In the genomic region with DNA sequence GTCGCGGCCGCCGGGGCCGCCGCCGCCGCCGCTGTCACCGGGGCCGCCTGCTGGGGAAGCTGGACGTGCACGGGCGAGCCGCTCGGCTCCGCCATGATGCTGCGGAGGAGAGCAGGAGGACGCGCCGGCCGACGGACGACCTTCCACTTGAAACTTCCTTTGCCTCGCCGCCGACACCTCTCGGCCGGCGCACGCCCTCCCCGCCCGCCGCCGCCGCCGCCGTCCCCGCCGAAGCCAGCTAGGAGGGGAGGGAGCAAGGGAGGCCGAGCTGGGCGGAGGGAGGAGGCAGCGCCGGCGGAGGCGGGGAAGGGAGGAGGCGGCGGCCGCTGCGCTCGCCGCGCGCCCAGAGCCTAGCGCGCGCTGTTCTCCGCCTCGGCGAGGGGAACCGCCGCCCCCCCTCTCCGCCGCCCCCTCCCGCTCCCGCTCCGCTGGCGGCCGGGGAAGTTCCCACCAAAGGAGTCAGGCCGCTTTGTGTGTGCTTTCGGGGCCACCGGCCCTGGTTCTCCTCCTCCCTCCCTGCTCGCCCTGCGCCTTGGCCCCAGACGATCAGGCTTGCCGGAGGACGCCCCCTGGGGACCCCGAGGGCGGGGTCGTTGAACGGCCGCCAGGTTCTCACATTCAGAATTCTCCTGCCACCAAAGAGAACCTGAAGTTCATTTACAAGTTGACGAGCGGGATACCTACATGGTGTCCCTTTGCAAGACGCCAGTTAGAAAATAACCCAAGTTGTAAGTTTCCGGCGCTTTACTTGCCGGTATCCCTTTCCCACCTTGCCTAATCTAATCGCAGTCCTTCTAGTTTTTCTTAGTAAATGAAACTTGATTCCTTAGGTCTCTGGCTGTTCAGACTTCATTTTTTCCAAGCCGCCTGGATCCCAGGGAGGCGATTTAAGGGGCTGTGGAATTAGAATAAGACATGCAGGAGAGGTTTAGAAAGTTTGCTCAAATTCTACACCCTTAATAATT, we compare ENCODE assay signal across 8 cellular contexts.
DNase-seq lines count a peak whose midpoint lies in the region; ATAC-seq and TF ChIP-seq lines count a peak whose summit lies in the region.

Gene STK39, minus strand, starts transcription at position 255 of the 965 bp plus-strand sequence. Its CDS starts 160 bp downstream, at position 95.

- TF ChIP-seq CTCF in astrocyte of the spinal cord (IDR thresholded peaks at IDR 0.05; ENCODE audit: low read depth, low read length) (no peak), retinal pigment epithelial cell (conservative IDR thresholded peaks at IDR 0.05; ENCODE audit: low read depth, low read length) (peak; percentile 11)

- peak within 1 kb of the TSS; percentile 77 for H3K4me3 ChIP-seq in astrocyte of the spinal cord (ENCODE audit: low read depth, low read length)
- peak within 1 kb of the TSS; percentile 80 for H3K4me3 ChIP-seq in retinal pigment epithelial cell (ENCODE audit: low read length)

- peak; percentile 41 for DNase-seq in NCI-H1436 treated with DMSO at 0.1 percent for 48 hours (lab: John Stamatoyannopoulos, UW)
- peak; percentile 68 for DNase-seq in T-helper 9 cell
- DNase-seq in astrocyte of the spinal cord (ENCODE audit: low read depth, low spot score), result peak; percentile 80
- peak; percentile 61 to 63 for DNase-seq in hippocampal formation (lab: John Stamatoyannopoulos, UW)
- DNase-seq in retinal pigment epithelial cell (ENCODE audit: low read depth), result no peak
- DNase-seq in NCI-H187 treated with DMSO at 0.1 percent for 48 hours (lab: John Stamatoyannopoulos, UW), result no peak

- in situ Hi-C loops in astrocyte of the spinal cord (cut with HindIII; ENCODE audit: low sequenced_read_pairs), result no loop called here

- ATAC-seq in GM18498 (IDR thresholded peaks at IDR 0.05; ENCODE audit: unreplicated experiment) (peak; percentile 87), HG02798 (IDR thresholded peaks at IDR 0.05; ENCODE audit: poor library complexity, unreplicated experiment) (peak; percentile 84)

Comparison
In these comparisons a context has a peak if more than half of its experiments do, and no peak if none do; other contexts are left out.
1. DNase-seq: peak in NCI-H1436 treated with DMSO at 0.1 percent for 48 hours (single experiment), T-helper 9 cell (single experiment), astrocyte of the spinal cord (single experiment) and hippocampal formation (2 of 2); none in retinal pigment epithelial cell (single experiment) and NCI-H187 treated with DMSO at 0.1 percent for 48 hours (single experiment).